In the genomic region with DNA sequence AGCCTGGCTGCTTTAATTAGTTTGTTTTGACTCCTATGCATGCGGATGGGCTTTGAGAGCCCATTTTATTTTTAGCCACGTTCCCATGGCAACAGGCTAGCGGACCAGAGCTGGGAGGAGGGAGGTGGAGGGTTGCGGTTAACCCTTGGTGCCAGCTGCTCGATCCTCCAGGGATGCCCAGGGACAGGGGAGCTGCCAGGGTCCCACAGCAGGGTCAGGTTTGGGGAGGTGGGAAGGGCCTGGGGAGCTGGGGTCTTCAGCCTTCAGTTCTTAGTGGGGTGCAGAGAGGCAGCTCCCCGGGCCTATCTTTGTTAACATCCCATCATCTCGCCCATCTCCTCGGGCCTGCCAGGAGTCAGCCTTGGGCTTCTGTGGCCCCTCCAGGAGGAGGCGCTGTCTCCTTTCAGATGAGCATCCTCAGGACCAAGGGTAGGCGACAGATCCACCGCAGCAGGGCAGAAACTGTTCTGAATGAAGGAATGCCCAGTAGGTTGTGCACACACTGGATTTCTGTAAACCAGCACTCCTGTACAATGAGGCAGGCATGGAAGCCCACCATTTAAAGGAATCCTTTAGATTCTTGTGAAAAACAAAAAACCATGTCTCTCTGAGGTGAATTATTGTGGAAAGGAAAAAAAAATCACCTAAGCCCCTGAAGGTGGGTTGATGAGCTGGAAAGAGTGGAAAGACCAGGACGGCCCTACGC, we compare ENCODE assay signal across 1 cellular context.
TF ChIP-seq lines count a peak whose summit lies in the region.

No MANE protein-coding gene starts in this region.

TF ChIP-seq in HepG2, 621 proteins besides CTCF, POLR2A, EP300 and RAD21 (continued from another document and continues in another):
- TF ChIP-seq, protein P1, sequence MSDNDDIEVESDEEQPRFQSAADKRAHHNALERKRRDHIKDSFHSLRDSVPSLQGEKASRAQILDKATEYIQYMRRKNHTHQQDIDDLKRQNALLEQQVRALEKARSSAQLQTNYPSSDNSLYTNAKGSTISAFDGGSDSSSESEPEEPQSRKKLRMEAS (IDR thresholded peaks at IDR 0.05): no peak; the same call in 1 of the 2 replicates
- TF ChIP-seq, protein P2, sequence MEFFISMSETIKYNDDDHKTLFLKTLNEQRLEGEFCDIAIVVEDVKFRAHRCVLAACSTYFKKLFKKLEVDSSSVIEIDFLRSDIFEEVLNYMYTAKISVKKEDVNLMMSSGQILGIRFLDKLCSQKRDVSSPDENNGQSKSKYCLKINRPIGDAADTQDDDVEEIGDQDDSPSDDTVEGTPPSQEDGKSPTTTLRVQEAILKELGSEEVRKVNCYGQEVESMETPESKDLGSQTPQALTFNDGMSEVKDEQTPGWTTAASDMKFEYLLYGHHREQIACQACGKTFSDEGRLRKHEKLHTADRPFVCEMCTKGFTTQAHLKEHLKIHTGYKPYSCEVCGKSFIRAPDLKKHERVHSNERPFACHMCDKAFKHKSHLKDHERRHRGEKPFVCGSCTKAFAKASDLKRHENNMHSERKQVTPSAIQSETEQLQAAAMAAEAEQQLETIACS (CRISPR knock-in tag; IDR thresholded peaks at IDR 0.05): no peak
- TF ChIP-seq ATF1 (CRISPR knock-in tag; IDR thresholded peaks at IDR 0.05) (no peak), ISX (CRISPR knock-in tag; conservative IDR thresholded peaks at IDR 0.05) (no peak), MBNL3 (CRISPR knock-in tag; conservative IDR thresholded peaks at IDR 0.05) (no peak), POLR2AphosphoS5 (IDR thresholded peaks at IDR 0.05; ENCODE audit: low read depth, low read length) (no peak), ZSCAN9 (CRISPR knock-in tag; IDR thresholded peaks at IDR 0.05; ENCODE audit: borderline replicate concordance) (no peak), CBX2 (IDR thresholded peaks at IDR 0.05; ENCODE audit: low read depth, low read length) (no peak), CBX2 (CRISPR knock-in tag; IDR thresholded peaks at IDR 0.05; ENCODE audit: low read depth) (no peak), PAX8 (CRISPR knock-in tag; IDR thresholded peaks at IDR 0.05; ENCODE audit: borderline replicate concordance) (no peak), DR1 (CRISPR knock-in tag; IDR thresholded peaks at IDR 0.05) (no peak), ZNF569 (CRISPR knock-in tag; IDR thresholded peaks at IDR 0.05; ENCODE audit: borderline replicate concordance) (no peak), FOXK2 (IDR thresholded peaks at IDR 0.05) (no peak), MTA3 (CRISPR knock-in tag; IDR thresholded peaks at IDR 0.05) (no peak), ZFYVE20 (CRISPR knock-in tag; IDR thresholded peaks at IDR 0.05; ENCODE audit: borderline replicate concordance, low read depth) (no peak), RARG (CRISPR knock-in tag; IDR thresholded peaks at IDR 0.05; ENCODE audit: low read depth) (no peak), ZBTB7B (CRISPR knock-in tag; IDR thresholded peaks at IDR 0.05) (no peak), CREB1 (IDR thresholded peaks at IDR 0.05) (no peak), CREB1 (CRISPR knock-in tag; IDR thresholded peaks at IDR 0.05) (no peak), ZNF780A (CRISPR knock-in tag; IDR thresholded peaks at IDR 0.05) (no peak), DMAP1 (CRISPR knock-in tag; IDR thresholded peaks at IDR 0.05) (no peak), YEATS4 (CRISPR knock-in tag; IDR thresholded peaks at IDR 0.05; ENCODE audit: borderline replicate concordance) (no peak)
- TF ChIP-seq, protein P3, sequence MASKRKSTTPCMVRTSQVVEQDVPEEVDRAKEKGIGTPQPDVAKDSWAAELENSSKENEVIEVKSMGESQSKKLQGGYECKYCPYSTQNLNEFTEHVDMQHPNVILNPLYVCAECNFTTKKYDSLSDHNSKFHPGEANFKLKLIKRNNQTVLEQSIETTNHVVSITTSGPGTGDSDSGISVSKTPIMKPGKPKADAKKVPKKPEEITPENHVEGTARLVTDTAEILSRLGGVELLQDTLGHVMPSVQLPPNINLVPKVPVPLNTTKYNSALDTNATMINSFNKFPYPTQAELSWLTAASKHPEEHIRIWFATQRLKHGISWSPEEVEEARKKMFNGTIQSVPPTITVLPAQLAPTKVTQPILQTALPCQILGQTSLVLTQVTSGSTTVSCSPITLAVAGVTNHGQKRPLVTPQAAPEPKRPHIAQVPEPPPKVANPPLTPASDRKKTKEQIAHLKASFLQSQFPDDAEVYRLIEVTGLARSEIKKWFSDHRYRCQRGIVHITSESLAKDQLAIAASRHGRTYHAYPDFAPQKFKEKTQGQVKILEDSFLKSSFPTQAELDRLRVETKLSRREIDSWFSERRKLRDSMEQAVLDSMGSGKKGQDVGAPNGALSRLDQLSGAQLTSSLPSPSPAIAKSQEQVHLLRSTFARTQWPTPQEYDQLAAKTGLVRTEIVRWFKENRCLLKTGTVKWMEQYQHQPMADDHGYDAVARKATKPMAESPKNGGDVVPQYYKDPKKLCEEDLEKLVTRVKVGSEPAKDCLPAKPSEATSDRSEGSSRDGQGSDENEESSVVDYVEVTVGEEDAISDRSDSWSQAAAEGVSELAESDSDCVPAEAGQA (IDR thresholded peaks at IDR 0.05; ENCODE audit: low read depth): no peak
- TF ChIP-seq, protein P3 (CRISPR knock-in tag; IDR thresholded peaks at IDR 0.05; ENCODE audit: borderline replicate concordance): no peak
- TF ChIP-seq, protein P4, sequence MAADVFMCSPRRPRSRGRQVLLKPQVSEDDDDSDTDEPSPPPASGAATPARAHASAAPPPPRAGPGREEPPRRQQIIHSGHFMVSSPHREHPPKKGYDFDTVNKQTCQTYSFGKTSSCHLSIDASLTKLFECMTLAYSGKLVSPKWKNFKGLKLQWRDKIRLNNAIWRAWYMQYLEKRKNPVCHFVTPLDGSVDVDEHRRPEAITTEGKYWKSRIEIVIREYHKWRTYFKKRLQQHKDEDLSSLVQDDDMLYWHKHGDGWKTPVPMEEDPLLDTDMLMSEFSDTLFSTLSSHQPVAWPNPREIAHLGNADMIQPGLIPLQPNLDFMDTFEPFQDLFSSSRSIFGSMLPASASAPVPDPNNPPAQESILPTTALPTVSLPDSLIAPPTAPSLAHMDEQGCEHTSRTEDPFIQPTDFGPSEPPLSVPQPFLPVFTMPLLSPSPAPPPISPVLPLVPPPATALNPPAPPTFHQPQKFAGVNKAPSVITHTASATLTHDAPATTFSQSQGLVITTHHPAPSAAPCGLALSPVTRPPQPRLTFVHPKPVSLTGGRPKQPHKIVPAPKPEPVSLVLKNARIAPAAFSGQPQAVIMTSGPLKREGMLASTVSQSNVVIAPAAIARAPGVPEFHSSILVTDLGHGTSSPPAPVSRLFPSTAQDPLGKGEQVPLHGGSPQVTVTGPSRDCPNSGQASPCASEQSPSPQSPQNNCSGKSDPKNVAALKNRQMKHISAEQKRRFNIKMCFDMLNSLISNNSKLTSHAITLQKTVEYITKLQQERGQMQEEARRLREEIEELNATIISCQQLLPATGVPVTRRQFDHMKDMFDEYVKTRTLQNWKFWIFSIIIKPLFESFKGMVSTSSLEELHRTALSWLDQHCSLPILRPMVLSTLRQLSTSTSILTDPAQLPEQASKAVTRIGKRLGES (CRISPR knock-in tag; IDR thresholded peaks at IDR 0.05; ENCODE audit: borderline replicate concordance): no peak
- TF ChIP-seq, protein P5, sequence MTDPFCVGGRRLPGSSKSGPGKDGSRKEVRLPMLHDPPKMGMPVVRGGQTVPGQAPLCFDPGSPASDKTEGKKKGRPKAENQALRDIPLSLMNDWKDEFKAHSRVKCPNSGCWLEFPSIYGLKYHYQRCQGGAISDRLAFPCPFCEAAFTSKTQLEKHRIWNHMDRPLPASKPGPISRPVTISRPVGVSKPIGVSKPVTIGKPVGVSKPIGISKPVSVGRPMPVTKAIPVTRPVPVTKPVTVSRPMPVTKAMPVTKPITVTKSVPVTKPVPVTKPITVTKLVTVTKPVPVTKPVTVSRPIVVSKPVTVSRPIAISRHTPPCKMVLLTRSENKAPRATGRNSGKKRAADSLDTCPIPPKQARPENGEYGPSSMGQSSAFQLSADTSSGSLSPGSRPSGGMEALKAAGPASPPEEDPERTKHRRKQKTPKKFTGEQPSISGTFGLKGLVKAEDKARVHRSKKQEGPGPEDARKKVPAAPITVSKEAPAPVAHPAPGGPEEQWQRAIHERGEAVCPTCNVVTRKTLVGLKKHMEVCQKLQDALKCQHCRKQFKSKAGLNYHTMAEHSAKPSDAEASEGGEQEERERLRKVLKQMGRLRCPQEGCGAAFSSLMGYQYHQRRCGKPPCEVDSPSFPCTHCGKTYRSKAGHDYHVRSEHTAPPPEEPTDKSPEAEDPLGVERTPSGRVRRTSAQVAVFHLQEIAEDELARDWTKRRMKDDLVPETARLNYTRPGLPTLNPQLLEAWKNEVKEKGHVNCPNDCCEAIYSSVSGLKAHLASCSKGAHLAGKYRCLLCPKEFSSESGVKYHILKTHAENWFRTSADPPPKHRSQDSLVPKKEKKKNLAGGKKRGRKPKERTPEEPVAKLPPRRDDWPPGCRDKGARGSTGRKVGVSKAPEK (CRISPR knock-in tag; IDR thresholded peaks at IDR 0.05; ENCODE audit: borderline replicate concordance): 0 out of 2 replicates have a peak, but pooled peaks have one; percentile 51
- TF ChIP-seq, protein P6, sequence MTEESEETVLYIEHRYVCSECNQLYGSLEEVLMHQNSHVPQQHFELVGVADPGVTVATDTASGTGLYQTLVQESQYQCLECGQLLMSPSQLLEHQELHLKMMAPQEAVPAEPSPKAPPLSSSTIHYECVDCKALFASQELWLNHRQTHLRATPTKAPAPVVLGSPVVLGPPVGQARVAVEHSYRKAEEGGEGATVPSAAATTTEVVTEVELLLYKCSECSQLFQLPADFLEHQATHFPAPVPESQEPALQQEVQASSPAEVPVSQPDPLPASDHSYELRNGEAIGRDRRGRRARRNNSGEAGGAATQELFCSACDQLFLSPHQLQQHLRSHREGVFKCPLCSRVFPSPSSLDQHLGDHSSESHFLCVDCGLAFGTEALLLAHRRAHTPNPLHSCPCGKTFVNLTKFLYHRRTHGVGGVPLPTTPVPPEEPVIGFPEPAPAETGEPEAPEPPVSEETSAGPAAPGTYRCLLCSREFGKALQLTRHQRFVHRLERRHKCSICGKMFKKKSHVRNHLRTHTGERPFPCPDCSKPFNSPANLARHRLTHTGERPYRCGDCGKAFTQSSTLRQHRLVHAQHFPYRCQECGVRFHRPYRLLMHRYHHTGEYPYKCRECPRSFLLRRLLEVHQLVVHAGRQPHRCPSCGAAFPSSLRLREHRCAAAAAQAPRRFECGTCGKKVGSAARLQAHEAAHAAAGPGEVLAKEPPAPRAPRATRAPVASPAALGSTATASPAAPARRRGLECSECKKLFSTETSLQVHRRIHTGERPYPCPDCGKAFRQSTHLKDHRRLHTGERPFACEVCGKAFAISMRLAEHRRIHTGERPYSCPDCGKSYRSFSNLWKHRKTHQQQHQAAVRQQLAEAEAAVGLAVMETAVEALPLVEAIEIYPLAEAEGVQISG (CRISPR knock-in tag; IDR thresholded peaks at IDR 0.05): no peak
- TF ChIP-seq, protein P7, sequence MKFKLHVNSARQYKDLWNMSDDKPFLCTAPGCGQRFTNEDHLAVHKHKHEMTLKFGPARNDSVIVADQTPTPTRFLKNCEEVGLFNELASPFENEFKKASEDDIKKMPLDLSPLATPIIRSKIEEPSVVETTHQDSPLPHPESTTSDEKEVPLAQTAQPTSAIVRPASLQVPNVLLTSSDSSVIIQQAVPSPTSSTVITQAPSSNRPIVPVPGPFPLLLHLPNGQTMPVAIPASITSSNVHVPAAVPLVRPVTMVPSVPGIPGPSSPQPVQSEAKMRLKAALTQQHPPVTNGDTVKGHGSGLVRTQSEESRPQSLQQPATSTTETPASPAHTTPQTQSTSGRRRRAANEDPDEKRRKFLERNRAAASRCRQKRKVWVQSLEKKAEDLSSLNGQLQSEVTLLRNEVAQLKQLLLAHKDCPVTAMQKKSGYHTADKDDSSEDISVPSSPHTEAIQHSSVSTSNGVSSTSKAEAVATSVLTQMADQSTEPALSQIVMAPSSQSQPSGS (CRISPR knock-in tag; IDR thresholded peaks at IDR 0.05): 0 out of 2 replicates have a peak, but pooled peaks have one; percentile 32
- TF ChIP-seq, protein P8, sequence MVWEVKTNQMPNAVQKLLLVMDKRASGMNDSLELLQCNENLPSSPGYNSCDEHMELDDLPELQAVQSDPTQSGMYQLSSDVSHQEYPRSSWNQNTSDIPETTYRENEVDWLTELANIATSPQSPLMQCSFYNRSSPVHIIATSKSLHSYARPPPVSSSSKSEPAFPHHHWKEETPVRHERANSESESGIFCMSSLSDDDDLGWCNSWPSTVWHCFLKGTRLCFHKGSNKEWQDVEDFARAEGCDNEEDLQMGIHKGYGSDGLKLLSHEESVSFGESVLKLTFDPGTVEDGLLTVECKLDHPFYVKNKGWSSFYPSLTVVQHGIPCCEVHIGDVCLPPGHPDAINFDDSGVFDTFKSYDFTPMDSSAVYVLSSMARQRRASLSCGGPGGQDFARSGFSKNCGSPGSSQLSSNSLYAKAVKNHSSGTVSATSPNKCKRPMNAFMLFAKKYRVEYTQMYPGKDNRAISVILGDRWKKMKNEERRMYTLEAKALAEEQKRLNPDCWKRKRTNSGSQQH (CRISPR knock-in tag; IDR thresholded peaks at IDR 0.05; ENCODE audit: low read depth): no peak
- TF ChIP-seq, protein P9, sequence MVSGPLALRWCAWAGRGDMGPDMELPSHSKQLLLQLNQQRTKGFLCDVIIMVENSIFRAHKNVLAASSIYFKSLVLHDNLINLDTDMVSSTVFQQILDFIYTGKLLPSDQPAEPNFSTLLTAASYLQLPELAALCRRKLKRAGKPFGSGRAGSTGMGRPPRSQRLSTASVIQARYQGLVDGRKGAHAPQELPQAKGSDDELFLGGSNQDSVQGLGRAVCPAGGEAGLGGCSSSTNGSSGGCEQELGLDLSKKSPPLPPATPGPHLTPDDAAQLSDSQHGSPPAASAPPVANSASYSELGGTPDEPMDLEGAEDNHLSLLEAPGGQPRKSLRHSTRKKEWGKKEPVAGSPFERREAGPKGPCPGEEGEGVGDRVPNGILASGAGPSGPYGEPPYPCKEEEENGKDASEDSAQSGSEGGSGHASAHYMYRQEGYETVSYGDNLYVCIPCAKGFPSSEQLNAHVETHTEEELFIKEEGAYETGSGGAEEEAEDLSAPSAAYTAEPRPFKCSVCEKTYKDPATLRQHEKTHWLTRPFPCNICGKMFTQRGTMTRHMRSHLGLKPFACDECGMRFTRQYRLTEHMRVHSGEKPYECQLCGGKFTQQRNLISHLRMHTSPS (CRISPR knock-in tag; IDR thresholded peaks at IDR 0.05; ENCODE audit: low read depth): no peak
